Comparison of ENCODE assay signal across 13 cellular contexts in the genomic region with DNA sequence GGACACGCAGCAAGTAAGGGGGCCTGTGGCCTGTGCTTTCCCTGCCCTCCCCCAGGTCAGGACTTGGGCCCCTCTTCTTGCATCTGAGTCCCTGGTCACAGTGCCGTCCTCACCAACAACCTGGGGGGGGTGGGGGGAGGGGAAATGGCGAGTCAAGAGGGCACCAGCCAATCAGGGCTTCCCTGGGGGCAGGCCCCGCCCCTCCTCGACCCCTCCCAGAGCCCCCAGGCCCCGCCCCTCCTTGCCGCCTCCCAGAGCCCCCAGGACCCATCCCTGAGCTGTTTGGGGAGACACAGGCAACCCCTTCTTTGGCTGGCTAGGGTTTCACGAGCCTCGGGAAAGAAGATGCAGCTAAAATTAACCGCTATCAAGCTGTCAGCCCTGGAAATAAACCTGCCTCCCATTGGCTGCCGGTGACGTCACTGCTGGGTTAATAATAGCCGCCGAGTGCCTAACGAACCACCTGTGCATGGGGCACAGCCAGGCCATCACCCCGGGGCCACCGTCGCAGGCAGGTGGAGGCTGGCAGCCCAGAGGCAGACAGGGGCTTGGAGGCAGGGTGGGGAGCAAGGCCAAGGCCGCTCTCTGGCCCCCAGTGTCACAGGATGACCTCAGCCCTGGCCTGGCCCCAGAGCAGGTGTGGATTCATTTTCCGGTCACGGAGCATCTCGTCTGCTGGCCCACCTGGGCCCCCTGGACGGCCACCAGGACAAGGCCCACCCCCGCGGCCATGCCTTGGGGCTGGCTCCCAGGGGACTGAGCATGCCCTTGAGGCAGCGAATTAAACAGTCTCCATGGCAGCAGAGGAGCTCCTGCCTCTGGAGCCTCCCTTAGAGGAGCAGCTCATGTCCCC. TPM values are rescaled to one million over a fixed set of nuclear protein-coding genes. Genes with fewer than 3 reads are reported as not detected.
DNase-seq lines count a peak whose midpoint lies in the region; ATAC-seq and TF ChIP-seq lines count a peak whose summit lies in the region.
"Had no signal": no experiment of that assay in that cellular context is flagged by ENCODE, and none has a peak within 500 bp of the region (broad histone marks: within the 10 kb centered on the region; RNA-seq: fewer than 3 reads in every experiment).

No MANE protein-coding gene starts in this region.

- DNase-seq in HCT116 (ENCODE audit: low read depth, low spot score) (no peak), NCI-H2171 (lab: John Stamatoyannopoulos, UW) (peak; percentile 98), cerebellar nuclear complex (lab: John Stamatoyannopoulos, UW) (peak; percentile 74 to 80), neural progenitor cell (ENCODE audit: low spot score) (peak; percentile 48), sciatic nerve (ENCODE audit: low spot score) (no peak), cortex of kidney (lab: John Stamatoyannopoulos, UW) (no peak)
- no peak for DNase-seq in CD4-positive, alpha-beta T cell
- DNase-seq in activated CD4-positive, alpha-beta T cell treated with anti-CD3 and anti-CD28 coated beads for 4 hours = no peak
- DNase-seq: activated naive CD4-positive, alpha-beta T cell had no signal

- H3K4me2 ChIP-seq in HCT116 (ENCODE audit: low read length) = peak overlapping the region; percentile 66
- peak overlapping the region; percentile 22 for H3K4me2 ChIP-seq in neural progenitor cell

- no peak overlapping the region for H3K4me3 ChIP-seq in HCT116 (replicated peaks in 1 of 2; ENCODE audit: low read depth in 1 of 2, low read length in 2 of 2)
- H3K4me3 ChIP-seq in neural progenitor cell = no peak overlapping the region
- H3K4me3 ChIP-seq: skin epidermis, vagina had no signal

- H3K9me3 Mint-ChIP-seq in neural progenitor cell = peaks cover 17% of the 10 kb centered on the region
- peaks cover 2% of the 10 kb centered on the region for H3K9me3 Mint-ChIP-seq in CD4-positive, alpha-beta T cell

- peaks cover 17 to 34% of the 10 kb centered on the region in 2 experiments for H3K4me1 ChIP-seq in HCT116 (ENCODE audit: control insufficient read depth in 1 of 2, insufficient read depth in 2 of 2, low read length in 2 of 2)
- H3K4me1 ChIP-seq in neural progenitor cell = no peaks in the 10 kb centered on the region

- no peak for TF ChIP-seq RAD21 in HCT116 (IDR thresholded peaks at IDR 0.05; ENCODE audit: low read depth)

- no peaks in the 10 kb centered on the region for H3K9me2 ChIP-seq in HCT116 (ENCODE audit: insufficient read depth)

- H3K9me3 ChIP-seq in HCT116 (ENCODE audit: control insufficient read depth in 1 of 2, insufficient read depth in 1 of 2, low read depth in 1 of 2, low read length in 2 of 2) (no peaks in the 10 kb centered on the region; a peak in 1 of 4 replicates), neural progenitor cell (ENCODE audit: low read depth) (no peaks in the 10 kb centered on the region)
- peaks cover 13% of the 10 kb centered on the region for H3K9me3 ChIP-seq in CD4-positive, alpha-beta T cell (ENCODE audit: control insufficient read depth, low read length)
- H3K9me3 ChIP-seq: vagina had no signal

- peak; percentile 41 for ATAC-seq in HCT116
- ATAC-seq in sciatic nerve = no peak
- no peak for ATAC-seq in CD4-positive, alpha-beta T cell (ENCODE audit: poor library complexity)

- peak overlapping the region; percentile 20; the same call in 1 of the 2 replicates for H3K27ac ChIP-seq in HCT116 (ENCODE audit: low read depth, low read length)
- no peak overlapping the region for H3K27ac ChIP-seq in neural progenitor cell
- no peak overlapping the region for H3K27ac ChIP-seq in CD4-positive, alpha-beta T cell (ENCODE audit: low read depth, low read length)
- H3K27ac ChIP-seq: skin epidermis, vagina had no signal

- no peak overlapping the region for H3K27ac Mint-ChIP-seq in neural progenitor cell
- H3K27ac Mint-ChIP-seq in CD4-positive, alpha-beta T cell = no peak overlapping the region

- POLR2A ChIA-PET in HCT116 (lab: Charles Lee) = interaction anchor here (0.6 kb wide), 1 partner anchor 33 kb away, joined by 5 read pairs; no protein-coding TSS in a partner anchor
- POLR2A ChIA-PET in CD4-positive, alpha-beta T cell (lab: Charles Lee) = no interaction called here

- TF ChIP-seq CTCF in HCT116 (IDR thresholded peaks at IDR 0.05 in 2 of 3, conservative IDR thresholded peaks at IDR 0.05 in 1 of 3; ENCODE audit: borderline replicate concordance in 1 of 3, insufficient read depth in 1 of 3, low read depth in 2 of 3, low read length in 2 of 3) (no peak), neural progenitor cell (IDR thresholded peaks at IDR 0.05) (no peak)
- TF ChIP-seq CTCF in CD4-positive, alpha-beta T cell (IDR thresholded peaks at IDR 0.05) = no peak

- no peaks in the 10 kb centered on the region for H3K27me3 ChIP-seq in HCT116 (ENCODE audit: insufficient read depth, low read length)
- peaks cover 79% of the 10 kb centered on the region for H3K27me3 ChIP-seq in neural progenitor cell
- peaks cover 22% of the 10 kb centered on the region for H3K27me3 ChIP-seq in CD4-positive, alpha-beta T cell (ENCODE audit: control insufficient read depth, insufficient read depth, low read length)

- H4K20me1 ChIP-seq in HCT116 (ENCODE audit: insufficient read depth) = no peaks in the 10 kb centered on the region
- peaks cover 13% of the 10 kb centered on the region for H4K20me1 ChIP-seq in neural progenitor cell (ENCODE audit: low read depth)

- H2AFZ ChIP-seq in HCT116 (ENCODE audit: low read depth, low read length, poor library complexity, severe bottlenecking) (peak overlapping the region; percentile 35), neural progenitor cell (replicated peaks) (no peak overlapping the region)

- no peak overlapping the region for H3K4me3 Mint-ChIP-seq in neural progenitor cell
- no peak overlapping the region for H3K4me3 Mint-ChIP-seq in CD4-positive, alpha-beta T cell

- H3K9ac ChIP-seq in HCT116 (ENCODE audit: low read length) (peak overlapping the region; percentile 7; the same call in 1 of the 2 replicates), neural progenitor cell (no peak overlapping the region)

- intact Hi-C loops in HCT116 (cut with micrococcal nuclease) (no loop called here), sciatic nerve (cut with DNase I) (no loop called here)
- intact Hi-C loops in CD4-positive, alpha-beta T cell (cut with DNase I, micrococcal nuclease) = no loop called here

- TF ChIP-seq POLR2A in HCT116 (IDR thresholded peaks at IDR 0.05; ENCODE audit: borderline replicate concordance, extremely low read depth, insufficient read depth, insufficient read length) = no peak

- H3K36me3 ChIP-seq in HCT116 (ENCODE audit: control insufficient read depth in 1 of 2, insufficient read depth in 2 of 2, low read length in 2 of 2) (peaks cover 0 to under 1% of the 10 kb centered on the region in 2 experiments; a peak in 1 of 4 replicates), neural progenitor cell (no peaks in the 10 kb centered on the region)
- H3K36me3 ChIP-seq: vagina had no signal

- peaks cover 8% of the 10 kb centered on the region for H3K4me1 Mint-ChIP-seq in neural progenitor cell
- H3K4me1 Mint-ChIP-seq in CD4-positive, alpha-beta T cell (ENCODE audit: low read depth) = peaks cover 1% of the 10 kb centered on the region

- no peaks in the 10 kb centered on the region for H3K36me3 Mint-ChIP-seq in neural progenitor cell
- H3K36me3 Mint-ChIP-seq in CD4-positive, alpha-beta T cell (ENCODE audit: low read depth) = no peaks in the 10 kb centered on the region

- H3K27me3 Mint-ChIP-seq in neural progenitor cell (ENCODE audit: insufficient read depth, low read depth) = peaks cover 19% of the 10 kb centered on the region
- peaks cover 31% of the 10 kb centered on the region for H3K27me3 Mint-ChIP-seq in CD4-positive, alpha-beta T cell

- RAD21 ChIA-PET in HCT116 (lab: Charles Lee; ENCODE audit: low non-redundant PET in 1 of 2, low total read pairs in 2 of 2, uncharacterized antibody in 2 of 2, unreplicated experiment in 2 of 2) = no interaction called here

- H3K79me2 ChIP-seq in HCT116 (ENCODE audit: insufficient read depth, low read length) (peaks cover 16% of the 10 kb centered on the region), neural progenitor cell (ENCODE audit: low read depth) (no peaks in the 10 kb centered on the region)

- H3F3A ChIP-seq in neural progenitor cell (ENCODE audit: low read depth) = peaks cover 6% of the 10 kb centered on the region

- BruUV-seq in HCT116 (replicated peaks; lab: Mats Ljungman, UMichigan) = no TSS peak

- CTCF ChIA-PET in HCT116 (lab: Charles Lee) = interaction anchor here (1.3 kb wide), 1 partner anchor 18 kb away, joined by 4 read pairs; a partner anchor contains a TSS
- CTCF ChIA-PET in CD4-positive, alpha-beta T cell (lab: Charles Lee) = no interaction called here

RNA-seq across cellular contexts. Expression of a gene that starts 3.2 kb away (rescaled TPM):
- total RNA-seq in HCT116 (2021; ENCODE audit: unreplicated experiment) = 454 TPM
- polyA plus RNA-seq in HCT116 (2012) = 682 and 834 TPM in 2 replicates
- 0.54 and 1.5 TPM in 2 replicates for total RNA-seq in neural progenitor cell (ENCODE audit: low replicate concordance)
- 0.45 TPM for total RNA-seq in sciatic nerve
- 1 to 10 TPM in 1 of 2 experiments, under 1 TPM in 1; 0.92 to 1.1 TPM for total RNA-seq in CD4-positive, alpha-beta T cell

RNA-seq across cellular contexts. Expression of a gene that starts 18.5 kb away (rescaled TPM):
- total RNA-seq in HCT116 (2021; ENCODE audit: unreplicated experiment) (346 TPM), neural progenitor cell (ENCODE audit: low replicate concordance) (4.1 and 82.2 TPM in 2 replicates), sciatic nerve (257 TPM)
- 308 and 356 TPM in 2 replicates for polyA plus RNA-seq in HCT116 (2012)
- 100 to 1,000 TPM; 249 to 251 TPM for total RNA-seq in CD4-positive, alpha-beta T cell

RNA-seq across cellular contexts. Expression of a gene that starts 29.6 kb away (rescaled TPM):
- total RNA-seq in HCT116 (2021; ENCODE audit: unreplicated experiment) (86.5 TPM), neural progenitor cell (ENCODE audit: low replicate concordance) (39.5 and 106 TPM in 2 replicates), sciatic nerve (not detected)
- polyA plus RNA-seq in HCT116 (2012) = 73.4 and 85.6 TPM in 2 replicates
- not detected for total RNA-seq in CD4-positive, alpha-beta T cell
- total RNA-seq: fibroblast of villous mesenchyme; T-helper 1 cell treated with Interleukin-12 subunit alpha and Interleukin-12 subunit beta and Interleukin-4 antibody, amounts not matched to agents 30 ng/mL and 1 ng/mL, for 36 hours had no signal

RNA-seq across cellular contexts. Expression of a gene that starts 35.1 kb away (rescaled TPM):
- total RNA-seq in HCT116 (2021; ENCODE audit: unreplicated experiment) = 6.7 TPM
- 7.2 and 8.0 TPM in 2 replicates for polyA plus RNA-seq in HCT116 (2012)
- not detected in 2 replicates for total RNA-seq in neural progenitor cell (ENCODE audit: low replicate concordance)
- total RNA-seq in sciatic nerve = 0.13 TPM
- under 1 TPM; 0.19 to 0.22 TPM for total RNA-seq in CD4-positive, alpha-beta T cell

RNA-seq across cellular contexts. Expression of a gene that starts 45.5 kb away (rescaled TPM):
- total RNA-seq in HCT116 (2021; ENCODE audit: unreplicated experiment) = 3.2 TPM
- polyA plus RNA-seq in HCT116 (2012) = 1.8 and 2.5 TPM in 2 replicates
- total RNA-seq in neural progenitor cell (ENCODE audit: low replicate concordance) = not detected in 2 replicates
- total RNA-seq in sciatic nerve = not detected
- not detected for total RNA-seq in CD4-positive, alpha-beta T cell
- total RNA-seq: fibroblast of villous mesenchyme; T-helper 1 cell treated with Interleukin-12 subunit alpha and Interleukin-12 subunit beta and Interleukin-4 antibody, amounts not matched to agents 30 ng/mL and 1 ng/mL, for 36 hours; vagina had no signal

Comparison
In these comparisons a context has a peak if more than half of its experiments do, and no peak if none do; other contexts are left out.
1. DNase-seq: peak in NCI-H2171 (single experiment), cerebellar nuclear complex (2 of 2) and neural progenitor cell (single experiment); none in HCT116 (single experiment), sciatic nerve (single experiment), CD4-positive, alpha-beta T cell (0 of 10), cortex of kidney (single experiment) and activated CD4-positive, alpha-beta T cell treated with anti-CD3 and anti-CD28 coated beads for 4 hours (0 of 2).
2. RNA of a gene that starts 3.2 kb away (total RNA-seq): 454 TPM in HCT116 (single experiment); 0.92 to 1.1 TPM in CD4-positive, alpha-beta T cell, 0.54 to 1.5 TPM in neural progenitor cell and 0.45 TPM in sciatic nerve (single experiment); every median in the first group is over 100 times any median in the second.
3. RNA of a gene that starts 29.6 kb away (total RNA-seq): 86.5 TPM in HCT116 (single experiment) and 39.5 to 106 TPM in neural progenitor cell; not detected in CD4-positive, alpha-beta T cell and not detected in sciatic nerve (single experiment); every median in the first group is over 10 times any median in the second.